In genomic region chr13:37636701-37637100, GRCh38 we compare ENCODE assay signal across 2 cellular contexts.
TF ChIP-seq lines count a peak whose summit lies in the region.

No MANE protein-coding gene starts in this region.

TF ChIP-seq in SK-N-SH, 30 proteins besides CTCF, POLR2A, EP300 and RAD21 (continued from another document):
- no peak for TF ChIP-seq REST (IDR thresholded peaks at IDR 0.05; ENCODE audit: low read depth, low read length)
- no peak for TF ChIP-seq CHD2 (IDR thresholded peaks at IDR 0.05; ENCODE audit: low read length, partially characterized antibody)
- no peak for TF ChIP-seq SIN3A (IDR thresholded peaks at IDR 0.05; ENCODE audit: borderline replicate concordance, low read depth, low read length)

TF ChIP-seq in SK-N-SH treated with all-trans-retinoic acid at 6 μM for 48 hours, 23 proteins besides CTCF, POLR2A, EP300 and RAD21 (continued from another document):
- no peak for TF ChIP-seq CREB5 (CRISPR knock-in tag; IDR thresholded peaks at IDR 0.05; ENCODE audit: low read depth)
- no peak for TF ChIP-seq BACH2 (CRISPR knock-in tag; IDR thresholded peaks at IDR 0.05; ENCODE audit: borderline replicate concordance)
- no peak for TF ChIP-seq ZFP30 (CRISPR knock-in tag; IDR thresholded peaks at IDR 0.05)
- no peak for TF ChIP-seq ESRRG (CRISPR knock-in tag; IDR thresholded peaks at IDR 0.05)
- no peak for TF ChIP-seq PPARA (CRISPR knock-in tag; IDR thresholded peaks at IDR 0.05; ENCODE audit: borderline replicate concordance)
- no peak for TF ChIP-seq ISL1 (CRISPR knock-in tag; IDR thresholded peaks at IDR 0.05)
- no peak for TF ChIP-seq TCF4 (CRISPR knock-in tag; IDR thresholded peaks at IDR 0.05; ENCODE audit: borderline replicate concordance)
- no peak for TF ChIP-seq RARB (CRISPR knock-in tag; IDR thresholded peaks at IDR 0.05)
- no peak for TF ChIP-seq ZFP3 (CRISPR knock-in tag; IDR thresholded peaks at IDR 0.05)
- TF ChIP-seq POU6F1 (CRISPR knock-in tag; IDR thresholded peaks at IDR 0.05; ENCODE audit: borderline replicate concordance, low read depth), result no peak
- no peak for TF ChIP-seq OSR1 (CRISPR knock-in tag; IDR thresholded peaks at IDR 0.05)
